1 cellular context compared by ENCODE assay signal in the genomic region with DNA sequence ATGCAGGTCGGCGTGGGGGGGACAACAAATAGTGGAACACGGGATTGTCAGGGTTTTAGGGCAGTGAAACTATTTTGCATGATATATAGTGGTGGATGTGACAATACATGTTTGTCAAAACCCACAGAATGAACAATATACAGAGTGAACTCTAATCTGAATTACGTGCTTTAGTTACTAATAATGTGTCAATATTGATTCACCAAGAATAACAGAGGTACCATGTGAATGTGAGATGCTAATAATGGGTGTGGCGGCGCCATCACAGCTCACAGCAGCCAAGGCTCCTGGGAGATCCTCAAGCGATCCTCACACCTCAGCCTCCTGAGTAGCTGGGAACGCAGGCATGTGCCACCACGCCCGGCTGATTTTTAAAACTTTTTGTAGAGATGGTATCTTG.
TF ChIP-seq lines count a peak whose summit lies in the region.

No MANE protein-coding gene starts in this region.

TF ChIP-seq in GM23338, 12 proteins besides CTCF, POLR2A, EP300 and RAD21 (continued from another document):
- TF ChIP-seq, protein P1, sequence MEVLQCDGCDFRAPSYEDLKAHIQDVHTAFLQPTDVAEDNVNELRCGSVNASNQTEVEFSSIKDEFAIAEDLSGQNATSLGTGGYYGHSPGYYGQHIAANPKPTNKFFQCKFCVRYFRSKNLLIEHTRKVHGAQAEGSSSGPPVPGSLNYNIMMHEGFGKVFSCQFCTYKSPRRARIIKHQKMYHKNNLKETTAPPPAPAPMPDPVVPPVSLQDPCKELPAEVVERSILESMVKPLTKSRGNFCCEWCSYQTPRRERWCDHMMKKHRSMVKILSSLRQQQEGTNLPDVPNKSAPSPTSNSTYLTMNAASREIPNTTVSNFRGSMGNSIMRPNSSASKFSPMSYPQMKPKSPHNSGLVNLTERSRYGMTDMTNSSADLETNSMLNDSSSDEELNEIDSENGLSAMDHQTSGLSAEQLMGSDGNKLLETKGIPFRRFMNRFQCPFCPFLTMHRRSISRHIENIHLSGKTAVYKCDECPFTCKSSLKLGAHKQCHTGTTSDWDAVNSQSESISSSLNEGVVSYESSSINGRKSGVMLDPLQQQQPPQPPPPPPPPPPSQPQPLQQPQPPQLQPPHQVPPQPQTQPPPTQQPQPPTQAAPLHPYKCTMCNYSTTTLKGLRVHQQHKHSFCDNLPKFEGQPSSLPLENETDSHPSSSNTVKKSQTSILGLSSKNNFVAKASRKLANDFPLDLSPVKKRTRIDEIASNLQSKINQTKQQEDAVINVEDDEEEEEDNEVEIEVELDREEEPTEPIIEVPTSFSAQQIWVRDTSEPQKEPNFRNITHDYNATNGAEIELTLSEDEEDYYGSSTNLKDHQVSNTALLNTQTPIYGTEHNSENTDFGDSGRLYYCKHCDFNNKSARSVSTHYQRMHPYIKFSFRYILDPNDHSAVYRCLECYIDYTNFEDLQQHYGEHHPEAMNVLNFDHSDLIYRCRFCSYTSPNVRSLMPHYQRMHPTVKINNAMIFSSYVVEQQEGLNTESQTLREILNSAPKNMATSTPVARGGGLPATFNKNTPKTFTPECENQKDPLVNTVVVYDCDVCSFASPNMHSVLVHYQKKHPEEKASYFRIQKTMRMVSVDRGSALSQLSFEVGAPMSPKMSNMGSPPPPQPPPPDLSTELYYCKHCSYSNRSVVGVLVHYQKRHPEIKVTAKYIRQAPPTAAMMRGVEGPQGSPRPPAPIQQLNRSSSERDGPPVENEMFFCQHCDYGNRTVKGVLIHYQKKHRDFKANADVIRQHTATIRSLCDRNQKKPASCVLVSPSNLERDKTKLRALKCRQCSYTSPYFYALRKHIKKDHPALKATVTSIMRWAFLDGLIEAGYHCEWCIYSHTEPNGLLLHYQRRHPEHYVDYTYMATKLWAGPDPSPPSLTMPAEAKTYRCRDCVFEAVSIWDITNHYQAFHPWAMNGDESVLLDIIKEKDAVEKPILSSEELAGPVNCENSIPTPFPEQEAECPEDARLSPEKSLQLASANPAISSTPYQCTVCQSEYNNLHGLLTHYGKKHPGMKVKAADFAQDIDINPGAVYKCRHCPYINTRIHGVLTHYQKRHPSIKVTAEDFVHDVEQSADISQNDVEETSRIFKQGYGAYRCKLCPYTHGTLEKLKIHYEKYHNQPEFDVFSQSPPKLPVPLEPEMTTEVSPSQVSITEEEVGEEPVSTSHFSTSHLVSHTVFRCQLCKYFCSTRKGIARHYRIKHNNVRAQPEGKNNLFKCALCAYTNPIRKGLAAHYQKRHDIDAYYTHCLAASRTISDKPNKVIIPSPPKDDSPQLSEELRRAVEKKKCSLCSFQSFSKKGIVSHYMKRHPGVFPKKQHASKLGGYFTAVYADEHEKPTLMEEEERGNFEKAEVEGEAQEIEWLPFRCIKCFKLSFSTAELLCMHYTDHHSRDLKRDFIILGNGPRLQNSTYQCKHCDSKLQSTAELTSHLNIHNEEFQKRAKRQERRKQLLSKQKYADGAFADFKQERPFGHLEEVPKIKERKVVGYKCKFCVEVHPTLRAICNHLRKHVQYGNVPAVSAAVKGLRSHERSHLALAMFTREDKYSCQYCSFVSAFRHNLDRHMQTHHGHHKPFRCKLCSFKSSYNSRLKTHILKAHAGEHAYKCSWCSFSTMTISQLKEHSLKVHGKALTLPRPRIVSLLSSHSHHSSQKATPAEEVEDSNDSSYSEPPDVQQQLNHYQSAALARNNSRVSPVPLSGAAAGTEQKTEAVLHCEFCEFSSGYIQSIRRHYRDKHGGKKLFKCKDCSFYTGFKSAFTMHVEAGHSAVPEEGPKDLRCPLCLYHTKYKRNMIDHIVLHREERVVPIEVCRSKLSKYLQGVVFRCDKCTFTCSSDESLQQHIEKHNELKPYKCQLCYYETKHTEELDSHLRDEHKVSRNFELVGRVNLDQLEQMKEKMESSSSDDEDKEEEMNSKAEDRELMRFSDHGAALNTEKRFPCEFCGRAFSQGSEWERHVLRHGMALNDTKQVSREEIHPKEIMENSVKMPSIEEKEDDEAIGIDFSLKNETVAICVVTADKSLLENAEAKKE (CRISPR knock-in tag; IDR thresholded peaks at IDR 0.05) = no peak
- no peak for TF ChIP-seq POLR2AphosphoS5 (IDR thresholded peaks at IDR 0.05; ENCODE audit: low read depth)
- TF ChIP-seq, protein P2, sequence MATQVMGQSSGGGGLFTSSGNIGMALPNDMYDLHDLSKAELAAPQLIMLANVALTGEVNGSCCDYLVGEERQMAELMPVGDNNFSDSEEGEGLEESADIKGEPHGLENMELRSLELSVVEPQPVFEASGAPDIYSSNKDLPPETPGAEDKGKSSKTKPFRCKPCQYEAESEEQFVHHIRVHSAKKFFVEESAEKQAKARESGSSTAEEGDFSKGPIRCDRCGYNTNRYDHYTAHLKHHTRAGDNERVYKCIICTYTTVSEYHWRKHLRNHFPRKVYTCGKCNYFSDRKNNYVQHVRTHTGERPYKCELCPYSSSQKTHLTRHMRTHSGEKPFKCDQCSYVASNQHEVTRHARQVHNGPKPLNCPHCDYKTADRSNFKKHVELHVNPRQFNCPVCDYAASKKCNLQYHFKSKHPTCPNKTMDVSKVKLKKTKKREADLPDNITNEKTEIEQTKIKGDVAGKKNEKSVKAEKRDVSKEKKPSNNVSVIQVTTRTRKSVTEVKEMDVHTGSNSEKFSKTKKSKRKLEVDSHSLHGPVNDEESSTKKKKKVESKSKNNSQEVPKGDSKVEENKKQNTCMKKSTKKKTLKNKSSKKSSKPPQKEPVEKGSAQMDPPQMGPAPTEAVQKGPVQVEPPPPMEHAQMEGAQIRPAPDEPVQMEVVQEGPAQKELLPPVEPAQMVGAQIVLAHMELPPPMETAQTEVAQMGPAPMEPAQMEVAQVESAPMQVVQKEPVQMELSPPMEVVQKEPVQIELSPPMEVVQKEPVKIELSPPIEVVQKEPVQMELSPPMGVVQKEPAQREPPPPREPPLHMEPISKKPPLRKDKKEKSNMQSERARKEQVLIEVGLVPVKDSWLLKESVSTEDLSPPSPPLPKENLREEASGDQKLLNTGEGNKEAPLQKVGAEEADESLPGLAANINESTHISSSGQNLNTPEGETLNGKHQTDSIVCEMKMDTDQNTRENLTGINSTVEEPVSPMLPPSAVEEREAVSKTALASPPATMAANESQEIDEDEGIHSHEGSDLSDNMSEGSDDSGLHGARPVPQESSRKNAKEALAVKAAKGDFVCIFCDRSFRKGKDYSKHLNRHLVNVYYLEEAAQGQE (IDR thresholded peaks at IDR 0.05; ENCODE audit: unreplicated experiment) = no peak
- TF ChIP-seq EZH2 (IDR thresholded peaks at IDR 0.05; ENCODE audit: low read depth, unreplicated experiment) = no peak
- TF ChIP-seq ZNF114 (CRISPR knock-in tag; IDR thresholded peaks at IDR 0.05) = no peak
- no peak for TF ChIP-seq STAT1 (IDR thresholded peaks at IDR 0.05; ENCODE audit: unreplicated experiment)
- TF ChIP-seq CREB1 (CRISPR knock-in tag; IDR thresholded peaks at IDR 0.05; ENCODE audit: low read depth) = no peak
- no peak for TF ChIP-seq EZH2phosphoT487 (IDR thresholded peaks at IDR 0.05; ENCODE audit: unreplicated experiment)
- TF ChIP-seq, protein P3, sequence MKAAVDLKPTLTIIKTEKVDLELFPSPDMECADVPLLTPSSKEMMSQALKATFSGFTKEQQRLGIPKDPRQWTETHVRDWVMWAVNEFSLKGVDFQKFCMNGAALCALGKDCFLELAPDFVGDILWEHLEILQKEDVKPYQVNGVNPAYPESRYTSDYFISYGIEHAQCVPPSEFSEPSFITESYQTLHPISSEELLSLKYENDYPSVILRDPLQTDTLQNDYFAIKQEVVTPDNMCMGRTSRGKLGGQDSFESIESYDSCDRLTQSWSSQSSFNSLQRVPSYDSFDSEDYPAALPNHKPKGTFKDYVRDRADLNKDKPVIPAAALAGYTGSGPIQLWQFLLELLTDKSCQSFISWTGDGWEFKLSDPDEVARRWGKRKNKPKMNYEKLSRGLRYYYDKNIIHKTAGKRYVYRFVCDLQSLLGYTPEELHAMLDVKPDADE (IDR thresholded peaks at IDR 0.05) = no peak
- no peak for TF ChIP-seq ZNF331 (CRISPR knock-in tag; IDR thresholded peaks at IDR 0.05; ENCODE audit: low read depth)
- no peak for TF ChIP-seq JUNB (IDR thresholded peaks at IDR 0.05; ENCODE audit: unreplicated experiment)
